In genomic region chr4:102503831-102504786, GRCh38 we compare ENCODE assay signal across 2 cellular contexts.
TF ChIP-seq lines count a peak whose summit lies in the region.

No MANE protein-coding gene starts in this region.

TF ChIP-seq in IMR-90, 13 proteins besides CTCF, POLR2A, EP300 and RAD21:
- TF ChIP-seq MXI1 (IDR thresholded peaks at IDR 0.05; ENCODE audit: borderline replicate concordance, low read depth, low read length) (no peak), MAFK (IDR thresholded peaks at IDR 0.05; ENCODE audit: low read depth, low read length) (peak; percentile 97), CHD1 (IDR thresholded peaks at IDR 0.05; ENCODE audit: low read depth, low read length) (no peak), BHLHE40 (IDR thresholded peaks at IDR 0.05; ENCODE audit: low read depth, low read length) (no peak), NFE2L2 (IDR thresholded peaks at IDR 0.05; ENCODE audit: low read depth, low read length) (no peak)
- TF ChIP-seq, protein P1, sequence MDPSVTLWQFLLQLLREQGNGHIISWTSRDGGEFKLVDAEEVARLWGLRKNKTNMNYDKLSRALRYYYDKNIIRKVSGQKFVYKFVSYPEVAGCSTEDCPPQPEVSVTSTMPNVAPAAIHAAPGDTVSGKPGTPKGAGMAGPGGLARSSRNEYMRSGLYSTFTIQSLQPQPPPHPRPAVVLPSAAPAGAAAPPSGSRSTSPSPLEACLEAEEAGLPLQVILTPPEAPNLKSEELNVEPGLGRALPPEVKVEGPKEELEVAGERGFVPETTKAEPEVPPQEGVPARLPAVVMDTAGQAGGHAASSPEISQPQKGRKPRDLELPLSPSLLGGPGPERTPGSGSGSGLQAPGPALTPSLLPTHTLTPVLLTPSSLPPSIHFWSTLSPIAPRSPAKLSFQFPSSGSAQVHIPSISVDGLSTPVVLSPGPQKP (IDR thresholded peaks at IDR 0.05; ENCODE audit: borderline replicate concordance, low read depth, low read length), result no peak

TF ChIP-seq in GM12878, 131 proteins besides CTCF, POLR2A, EP300 and RAD21:
- 0 out of 2 replicates have a peak, but pooled peaks have one; percentile 4 for TF ChIP-seq DPF2 (IDR thresholded peaks at IDR 0.05)
- peak; percentile 5; the same call in 1 of the 2 replicates for TF ChIP-seq ZNF24 (IDR thresholded peaks at IDR 0.05)
- 0 out of 2 replicates have a peak, but pooled peaks have one; percentile 23 for TF ChIP-seq SPI1 (IDR thresholded peaks at IDR 0.05; ENCODE audit: borderline replicate concordance, insufficient read depth, low read depth, low read length)
- TF ChIP-seq YY1 (IDR thresholded peaks at IDR 0.05; ENCODE audit: low read depth, low read length), result no peak
